In the genomic region with DNA sequence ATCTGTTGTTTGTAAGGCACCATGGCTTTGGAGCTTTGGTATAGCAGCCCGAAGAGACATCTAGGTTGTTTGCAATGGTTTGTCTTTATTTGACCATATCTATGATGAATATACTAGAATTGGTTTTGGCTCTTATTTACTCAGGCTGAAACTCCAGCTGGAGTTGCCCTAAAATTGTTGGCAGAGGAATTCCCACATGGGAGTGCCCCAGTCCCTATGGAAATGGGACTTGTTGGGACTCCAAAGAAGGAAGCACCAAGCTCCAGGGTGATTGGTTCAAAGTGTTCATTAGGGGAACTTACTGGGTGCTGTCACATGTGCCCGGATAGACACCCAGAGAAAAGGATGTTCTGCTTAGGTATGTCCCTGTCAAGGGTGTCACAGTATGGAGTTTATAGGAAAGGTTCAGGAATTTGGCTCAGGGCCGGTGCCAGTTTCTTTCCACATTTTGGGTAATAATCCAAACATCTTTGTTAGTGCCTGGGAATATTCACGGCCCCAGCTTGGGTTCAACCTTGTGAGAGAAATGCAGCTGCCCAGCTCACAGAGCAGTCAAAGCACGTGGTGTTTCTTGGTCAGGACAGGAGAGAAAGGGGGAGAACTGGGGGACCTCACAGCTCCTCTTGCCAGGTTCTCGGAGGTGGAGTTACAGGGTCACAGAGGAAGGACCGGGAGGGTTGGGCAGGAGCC, we compare ENCODE assay signal across 34 cellular contexts.
"Had no signal": no experiment of that assay in that cellular context is flagged by ENCODE, and none has a peak within 500 bp of the region (broad histone marks: within the 10 kb centered on the region; RNA-seq: fewer than 3 reads in every experiment).

No MANE protein-coding gene starts in this region.

- H3K9me3 Mint-ChIP-seq: activated CD4-positive, alpha-beta memory T cell treated with anti-CD3 and anti-CD28 coated beads for 36 hours; activated CD4-positive, alpha-beta T cell treated with anti-CD3 and anti-CD28 coated beads, Interleukin-2, amount 10 ng/mL, durations not matched to agents 24 days and 14 days; activated naive CD4-positive, alpha-beta T cell treated with anti-CD3 and anti-CD28 coated beads for 36 hours; activated naive CD4-positive, alpha-beta T cell treated with anti-CD3 and anti-CD28 coated beads, Interleukin-2, amount 50 U/mL, for 24 hours; activated naive CD8-positive, alpha-beta T cell treated with anti-CD3 and anti-CD28 coated beads for 36 hours; activated naive CD8-positive, alpha-beta T cell treated with anti-CD3 and anti-CD28 coated beads, Interleukin-2, amount 50 U/mL, for 24 hours; activated T-cell treated with anti-CD3 and anti-CD28 coated beads, Interleukin-2, amount 50 U/mL, for 4 hours; activated T-helper 17 cell treated with anti-CD3 and anti-CD28 coated beads, Interleukin-2, amount 50 U/mL, for 72 hours; dendritic cell treated with granulocyte-macrophage colony-stimulating factor and Interleukin-4, amounts not matched to agents 40 ng/mL and 50 ng/mL, for 4 days; endodermal cell; T-helper 2 cell treated with Interferon-gamma antibody and Interleukin-4, amounts not matched to agents 5 μg/mL and 100 μg/mL, for 36 hours had no signal

- H3K36me3 Mint-ChIP-seq: activated CD4-positive, alpha-beta memory T cell treated with anti-CD3 and anti-CD28 coated beads for 36 hours; activated naive CD4-positive, alpha-beta T cell treated with anti-CD3 and anti-CD28 coated beads, Interleukin-2, amount 50 U/mL, for 24 hours; activated naive CD8-positive, alpha-beta T cell treated with anti-CD3 and anti-CD28 coated beads for 36 hours; brain had no signal

- H3K27ac ChIP-seq: adrenal gland, ascending aorta, breast epithelium, cardiac muscle cell, colonic mucosa, dorsolateral prefrontal cortex, foreskin keratinocyte, gastrocnemius medialis had no signal

- ATAC-seq: activated CD4-positive, alpha-beta T cell treated with anti-CD3 and anti-CD28 coated beads for 36 hours; activated CD8-positive, alpha-beta T cell treated with anti-CD3 and anti-CD28 coated beads, Interleukin-2, amount 10 ng/mL, durations not matched to agents 7 days and 5 days; activated naive CD8-positive, alpha-beta T cell treated with anti-CD3 and anti-CD28 coated beads, Interleukin-2, amount 50 U/mL, for 24 hours; activated T-cell treated with anti-CD3 and anti-CD28 coated beads, Interleukin-2, amount 50 U/mL, for 4 hours; activated T-helper 17 cell treated with anti-CD3 and anti-CD28 coated beads, Interleukin-2, amount 50 U/mL, for 72 hours; esophagus mucosa; foreskin keratinocyte; gastrocnemius medialis; T-helper 17 cell had no signal

- H3K27ac Mint-ChIP-seq: activated CD4-positive, alpha-beta memory T cell treated with anti-CD3 and anti-CD28 coated beads for 36 hours; activated CD4-positive, alpha-beta T cell treated with anti-CD3 and anti-CD28 coated beads for 36 hours; activated CD4-positive, alpha-beta T cell treated with anti-CD3 and anti-CD28 coated beads, Interleukin-2, amount 10 ng/mL, durations not matched to agents 24 days and 14 days; activated CD8-positive, alpha-beta T cell treated with anti-CD3 and anti-CD28 coated beads, Interleukin-2, amount 10 ng/mL, durations not matched to agents 7 days and 5 days; activated naive CD4-positive, alpha-beta T cell treated with anti-CD3 and anti-CD28 coated beads for 36 hours; activated naive CD4-positive, alpha-beta T cell treated with anti-CD3 and anti-CD28 coated beads, Interleukin-2, amount 50 U/mL, for 24 hours; activated naive CD8-positive, alpha-beta T cell treated with anti-CD3 and anti-CD28 coated beads for 36 hours; activated naive CD8-positive, alpha-beta T cell treated with anti-CD3 and anti-CD28 coated beads, Interleukin-2, amount 50 U/mL, for 24 hours; activated T-helper 17 cell treated with anti-CD3 and anti-CD28 coated beads, Interleukin-2, amount 50 U/mL, for 72 hours; brain; dendritic cell treated with granulocyte-macrophage colony-stimulating factor and Interleukin-4, amounts not matched to agents 40 ng/mL and 50 ng/mL, for 4 days; endodermal cell; T-helper 17 cell; T-helper 2 cell treated with Interferon-gamma antibody and Interleukin-4, amounts not matched to agents 5 μg/mL and 100 μg/mL, for 36 hours had no signal

- DNase-seq: activated CD4-positive, alpha-beta memory T cell treated with anti-CD3 and anti-CD28 coated beads for 36 hours; activated CD4-positive, alpha-beta T cell treated with anti-CD3 and anti-CD28 coated beads for 36 hours; activated CD4-positive, alpha-beta T cell treated with anti-CD3 and anti-CD28 coated beads, Interleukin-2, amount 10 ng/mL, durations not matched to agents 24 days and 14 days; activated CD4-positive, CD25-positive, alpha-beta regulatory T cell; activated CD4-positive, CD25-positive, alpha-beta regulatory T cell treated with anti-CD3 and anti-CD28 coated beads, Interleukin-2, amount 50 U/mL, for 72 hours; activated CD8-positive, alpha-beta T cell treated with anti-CD3 and anti-CD28 coated beads, Interleukin-2, amount 10 ng/mL, durations not matched to agents 7 days and 5 days; activated effector memory CD4-positive, alpha-beta T cell treated with anti-CD3 and anti-CD28 coated beads, Interleukin-2, amount 50 U/mL, for 16 hours; activated naive CD4-positive, alpha-beta T cell treated with anti-CD3 and anti-CD28 coated beads for 36 hours; activated naive CD8-positive, alpha-beta T cell treated with anti-CD3 and anti-CD28 coated beads for 36 hours; activated naive CD8-positive, alpha-beta T cell treated with anti-CD3 and anti-CD28 coated beads, Interleukin-2, amount 50 U/mL, for 24 hours; activated T-cell treated with anti-CD3 and anti-CD28 coated beads, Interleukin-2, amount 50 U/mL, for 4 hours; adrenal gland; amygdala; central memory CD4-positive, alpha-beta T cell; cerebellar nuclear complex; colonic mucosa; dorsolateral prefrontal cortex; effector memory CD4-positive, alpha-beta T cell; endodermal cell; foreskin keratinocyte; gastrocnemius medialis; glutamatergic neuron; T-helper 1 cell; T-helper 17 cell; T1000 had no signal

- H3K27me3 Mint-ChIP-seq: activated CD4-positive, alpha-beta memory T cell treated with anti-CD3 and anti-CD28 coated beads for 36 hours; activated CD4-positive, alpha-beta T cell treated with anti-CD3 and anti-CD28 coated beads for 36 hours; activated CD4-positive, alpha-beta T cell treated with anti-CD3 and anti-CD28 coated beads, Interleukin-2, amount 10 ng/mL, durations not matched to agents 24 days and 14 days; activated naive CD4-positive, alpha-beta T cell treated with anti-CD3 and anti-CD28 coated beads, Interleukin-2, amount 50 U/mL, for 24 hours; activated naive CD8-positive, alpha-beta T cell treated with anti-CD3 and anti-CD28 coated beads for 36 hours; activated naive CD8-positive, alpha-beta T cell treated with anti-CD3 and anti-CD28 coated beads, Interleukin-2, amount 50 U/mL, for 24 hours; activated T-helper 17 cell treated with anti-CD3 and anti-CD28 coated beads, Interleukin-2, amount 50 U/mL, for 72 hours; brain; dendritic cell treated with granulocyte-macrophage colony-stimulating factor and Interleukin-4, amounts not matched to agents 40 ng/mL and 50 ng/mL, for 4 days; T-helper 17 cell had no signal

- H3K4me1 Mint-ChIP-seq: activated CD4-positive, alpha-beta T cell treated with anti-CD3 and anti-CD28 coated beads for 36 hours; activated CD4-positive, alpha-beta T cell treated with anti-CD3 and anti-CD28 coated beads, Interleukin-2, amount 10 ng/mL, durations not matched to agents 24 days and 14 days; activated naive CD4-positive, alpha-beta T cell treated with anti-CD3 and anti-CD28 coated beads, Interleukin-2, amount 50 U/mL, for 24 hours; activated naive CD8-positive, alpha-beta T cell treated with anti-CD3 and anti-CD28 coated beads for 36 hours; activated naive CD8-positive, alpha-beta T cell treated with anti-CD3 and anti-CD28 coated beads, Interleukin-2, amount 50 U/mL, for 24 hours; activated T-helper 17 cell treated with anti-CD3 and anti-CD28 coated beads, Interleukin-2, amount 50 U/mL, for 72 hours; brain; endodermal cell; T-helper 17 cell had no signal

- H3K4me3 Mint-ChIP-seq: activated CD4-positive, alpha-beta memory T cell treated with anti-CD3 and anti-CD28 coated beads for 36 hours; activated CD4-positive, alpha-beta T cell treated with anti-CD3 and anti-CD28 coated beads for 36 hours; activated CD4-positive, alpha-beta T cell treated with anti-CD3 and anti-CD28 coated beads, Interleukin-2, amount 10 ng/mL, durations not matched to agents 24 days and 14 days; activated CD8-positive, alpha-beta T cell treated with anti-CD3 and anti-CD28 coated beads, Interleukin-2, amount 10 ng/mL, durations not matched to agents 7 days and 5 days; activated naive CD4-positive, alpha-beta T cell treated with anti-CD3 and anti-CD28 coated beads for 36 hours; activated naive CD4-positive, alpha-beta T cell treated with anti-CD3 and anti-CD28 coated beads, Interleukin-2, amount 50 U/mL, for 24 hours; activated naive CD8-positive, alpha-beta T cell treated with anti-CD3 and anti-CD28 coated beads for 36 hours; activated naive CD8-positive, alpha-beta T cell treated with anti-CD3 and anti-CD28 coated beads, Interleukin-2, amount 50 U/mL, for 24 hours; activated T-cell treated with anti-CD3 and anti-CD28 coated beads, Interleukin-2, amount 50 U/mL, for 4 hours; activated T-helper 17 cell treated with anti-CD3 and anti-CD28 coated beads, Interleukin-2, amount 50 U/mL, for 72 hours; brain; dendritic cell treated with granulocyte-macrophage colony-stimulating factor and Interleukin-4, amounts not matched to agents 40 ng/mL and 50 ng/mL, for 4 days; endodermal cell; T-helper 17 cell; T-helper 2 cell treated with Interferon-gamma antibody and Interleukin-4, amounts not matched to agents 5 μg/mL and 100 μg/mL, for 36 hours had no signal

- H3K4me3 ChIP-seq: adrenal gland, ascending aorta, breast epithelium, cardiac muscle cell, colonic mucosa, dorsolateral prefrontal cortex, gastrocnemius medialis had no signal
